ENCODE assay signal across 8 cellular contexts in the genomic region with DNA sequence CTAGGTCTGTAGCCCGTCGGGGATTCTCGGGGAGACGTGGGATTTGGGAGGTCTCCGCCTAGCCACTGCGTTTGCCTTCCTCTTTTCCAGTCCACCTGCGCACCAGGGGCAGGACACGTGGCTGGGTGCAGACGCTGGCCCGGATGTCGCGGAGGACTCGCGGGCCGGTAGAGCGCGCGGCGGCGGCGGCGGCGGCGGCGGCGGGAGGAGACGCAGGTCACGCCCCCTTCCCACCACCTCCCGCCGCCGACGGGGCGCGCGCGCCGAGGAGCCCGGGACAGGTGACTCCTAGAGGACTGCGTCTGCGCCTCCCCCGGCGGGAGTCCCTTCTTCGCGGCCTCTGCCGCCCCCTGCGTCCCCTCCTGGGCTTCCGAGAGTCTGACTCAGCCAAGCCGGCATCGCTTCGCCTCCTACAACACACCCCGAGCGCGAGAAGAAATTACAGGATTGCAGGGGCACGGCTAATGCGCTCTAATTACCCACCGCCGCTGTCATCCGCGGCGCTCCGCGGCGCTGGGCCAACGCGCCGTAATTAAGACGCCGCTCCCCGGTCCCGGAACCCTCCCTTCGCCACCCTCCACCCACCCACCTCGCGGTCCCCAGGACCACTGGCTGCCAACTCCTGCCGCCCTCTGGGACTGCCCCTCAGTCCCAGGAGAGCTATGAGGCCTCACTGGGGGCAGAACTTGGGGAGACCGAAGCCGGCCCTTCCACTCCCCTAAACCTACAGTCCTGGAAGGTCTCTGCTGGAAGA.
A peak's percentile ranks its signal among the peaks of the same experiment; 100 is the strongest.
DNase-seq lines count a peak whose midpoint lies in the region; ATAC-seq, FAIRE-seq and TF ChIP-seq lines count a peak whose summit lies in the region.

No MANE protein-coding gene starts in this region.

- FAIRE-seq in HTR-8/SVneo (lab: Jason Lieb, UNC) (no peak), HepG2 (lab: Jason Lieb, UNC) (no peak)

- DNase-seq in EH (ENCODE audit: low read depth) (peak; percentile 70), HTR-8/SVneo (ENCODE audit: insufficient read length, low spot score) (peak; percentile 60), cerebellar cortex (ENCODE audit: low spot score) (peak; percentile 38), HepG2 (ENCODE audit: low spot score) (no peak), GDM1 (lab: John Stamatoyannopoulos, UW) (no peak), NCI-H748 (lab: John Stamatoyannopoulos, UW; ENCODE audit: unreplicated experiment) (no peak)
- peak; percentile 22 to 68 (median 37) for DNase-seq in stimulated activated CD4-positive, alpha-beta T cell treated with anti-CD3 and anti-CD28 coated beads, TNF-alpha, amount 100 ng/mL, for 24 hours (ENCODE audit: low read depth in 3 of 3)

- no peak overlapping the region for H3K9ac ChIP-seq in HepG2 (ENCODE audit: insufficient read depth, low read depth, low read length)

- TF ChIP-seq CTCF in HepG2 (CRISPR knock-in tag; IDR thresholded peaks at IDR 0.05), result no peak

- H3K9me3 ChIP-seq in HepG2 (ENCODE audit: low read length), result no peaks in the 10 kb centered on the region

- H3K36me3 ChIP-seq in HepG2 (replicated peaks in 1 of 2; ENCODE audit: control insufficient read depth in 1 of 2, insufficient read depth in 2 of 2, low read length in 2 of 2), result no peaks in the 10 kb centered on the region

- H3K4me3 ChIP-seq in HepG2 (replicated peaks in 1 of 3; ENCODE audit: insufficient read depth in 1 of 3, low read depth in 2 of 3, low read length in 3 of 3), result peak overlapping the region in 1 of 3 experiments; percentile 51; a peak in 1 of 6 replicates

- H2AFZ ChIP-seq in HepG2 (ENCODE audit: low read length), result no peak overlapping the region

- TF ChIP-seq EP300 in HepG2 (IDR thresholded peaks at IDR 0.05; ENCODE audit: low read depth in 2 of 2, low read length in 2 of 2) (no peak), HepG2 (CRISPR knock-in tag; IDR thresholded peaks at IDR 0.05; ENCODE audit: borderline replicate concordance) (no peak)

- no peak for TF ChIP-seq POLR2A in HepG2 (IDR thresholded peaks at IDR 0.05; ENCODE audit: insufficient read depth in 1 of 2, low read depth in 2 of 2, low read length in 2 of 2)

- H4K20me1 ChIP-seq in HepG2 (ENCODE audit: insufficient read depth, low read length), result no peaks in the 10 kb centered on the region

- no peak overlapping the region for H3K27ac ChIP-seq in HepG2 (ENCODE audit: extremely low read length, insufficient read depth, low read length)

- H3K79me2 ChIP-seq in HepG2 (ENCODE audit: insufficient read depth, low read length), result no peaks in the 10 kb centered on the region

- WGBS in HepG2 (ENCODE audit: low lambda C conversion rate), result 94% methylated on average over 76 of the region's 76 CpGs

- intact Hi-C loops in HepG2 (cut with micrococcal nuclease; ENCODE audit: unreplicated experiment), result loop anchor here (5.0 kb wide), 1 partner anchor 70 kb away; no protein-coding TSS in a partner anchor

- POLR2A ChIA-PET in HepG2 (lab: Yijun Ruan, JAX), result no interaction called here

- CTCF ChIA-PET in HepG2 (lab: Yijun Ruan, JAX; ENCODE audit: low intra/inter-chr PET ratio, low total read pairs), result no interaction called here

- H3K4me2 ChIP-seq in HepG2 (ENCODE audit: low read depth, low read length), result peak overlapping the region; percentile 73

- peaks cover 89% of the 10 kb centered on the region for H3K4me1 ChIP-seq in HepG2 (ENCODE audit: insufficient read depth, low read length)

- BruUV-seq in HepG2 (replicated peaks; lab: Mats Ljungman, UMichigan), result no TSS peak

- peak; percentile 64 to 68 for ATAC-seq in activated CD4-positive, CD25-positive, alpha-beta regulatory T cell treated with anti-CD3 and anti-CD28 coated beads, Interleukin-2, amount 50 U/mL, for 24 hours
- no peak for ATAC-seq in HepG2

- peaks cover 0 to 7% of the 10 kb centered on the region in 2 experiments; a peak in 2 of 5 replicates for H3K27me3 ChIP-seq in HepG2 (ENCODE audit: control insufficient read depth in 1 of 2, insufficient read depth in 2 of 2, low read length in 2 of 2)

- TF ChIP-seq RAD21 in HepG2 (CRISPR knock-in tag; IDR thresholded peaks at IDR 0.05), result no peak

- in situ Hi-C loops in HepG2 (cut with HindIII; ENCODE audit: extremely low pct_ligation_motif_present, low pct_unique_long_range_greater_than_20kb), result no loop called here

TF ChIP-seq in HepG2, 621 proteins besides CTCF, POLR2A, EP300 and RAD21 (continues in another document):
- TF ChIP-seq, protein P1, sequence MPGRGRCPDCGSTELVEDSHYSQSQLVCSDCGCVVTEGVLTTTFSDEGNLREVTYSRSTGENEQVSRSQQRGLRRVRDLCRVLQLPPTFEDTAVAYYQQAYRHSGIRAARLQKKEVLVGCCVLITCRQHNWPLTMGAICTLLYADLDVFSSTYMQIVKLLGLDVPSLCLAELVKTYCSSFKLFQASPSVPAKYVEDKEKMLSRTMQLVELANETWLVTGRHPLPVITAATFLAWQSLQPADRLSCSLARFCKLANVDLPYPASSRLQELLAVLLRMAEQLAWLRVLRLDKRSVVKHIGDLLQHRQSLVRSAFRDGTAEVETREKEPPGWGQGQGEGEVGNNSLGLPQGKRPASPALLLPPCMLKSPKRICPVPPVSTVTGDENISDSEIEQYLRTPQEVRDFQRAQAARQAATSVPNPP (CRISPR knock-in tag; IDR thresholded peaks at IDR 0.05), result no peak
- TF ChIP-seq, protein P2, sequence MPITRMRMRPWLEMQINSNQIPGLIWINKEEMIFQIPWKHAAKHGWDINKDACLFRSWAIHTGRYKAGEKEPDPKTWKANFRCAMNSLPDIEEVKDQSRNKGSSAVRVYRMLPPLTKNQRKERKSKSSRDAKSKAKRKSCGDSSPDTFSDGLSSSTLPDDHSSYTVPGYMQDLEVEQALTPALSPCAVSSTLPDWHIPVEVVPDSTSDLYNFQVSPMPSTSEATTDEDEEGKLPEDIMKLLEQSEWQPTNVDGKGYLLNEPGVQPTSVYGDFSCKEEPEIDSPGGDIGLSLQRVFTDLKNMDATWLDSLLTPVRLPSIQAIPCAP (CRISPR knock-in tag; IDR thresholded peaks at IDR 0.05; ENCODE audit: low read depth), result no peak
- TF ChIP-seq, protein P3, sequence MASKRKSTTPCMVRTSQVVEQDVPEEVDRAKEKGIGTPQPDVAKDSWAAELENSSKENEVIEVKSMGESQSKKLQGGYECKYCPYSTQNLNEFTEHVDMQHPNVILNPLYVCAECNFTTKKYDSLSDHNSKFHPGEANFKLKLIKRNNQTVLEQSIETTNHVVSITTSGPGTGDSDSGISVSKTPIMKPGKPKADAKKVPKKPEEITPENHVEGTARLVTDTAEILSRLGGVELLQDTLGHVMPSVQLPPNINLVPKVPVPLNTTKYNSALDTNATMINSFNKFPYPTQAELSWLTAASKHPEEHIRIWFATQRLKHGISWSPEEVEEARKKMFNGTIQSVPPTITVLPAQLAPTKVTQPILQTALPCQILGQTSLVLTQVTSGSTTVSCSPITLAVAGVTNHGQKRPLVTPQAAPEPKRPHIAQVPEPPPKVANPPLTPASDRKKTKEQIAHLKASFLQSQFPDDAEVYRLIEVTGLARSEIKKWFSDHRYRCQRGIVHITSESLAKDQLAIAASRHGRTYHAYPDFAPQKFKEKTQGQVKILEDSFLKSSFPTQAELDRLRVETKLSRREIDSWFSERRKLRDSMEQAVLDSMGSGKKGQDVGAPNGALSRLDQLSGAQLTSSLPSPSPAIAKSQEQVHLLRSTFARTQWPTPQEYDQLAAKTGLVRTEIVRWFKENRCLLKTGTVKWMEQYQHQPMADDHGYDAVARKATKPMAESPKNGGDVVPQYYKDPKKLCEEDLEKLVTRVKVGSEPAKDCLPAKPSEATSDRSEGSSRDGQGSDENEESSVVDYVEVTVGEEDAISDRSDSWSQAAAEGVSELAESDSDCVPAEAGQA (IDR thresholded peaks at IDR 0.05; ENCODE audit: low read depth), result peak; percentile 30; the same call in 1 of the 2 replicates
- TF ChIP-seq, protein P3 (CRISPR knock-in tag; IDR thresholded peaks at IDR 0.05; ENCODE audit: borderline replicate concordance), result no peak
- TF ChIP-seq ZNF652 (CRISPR knock-in tag; IDR thresholded peaks at IDR 0.05; ENCODE audit: borderline replicate concordance, low read depth) (no peak), RBAK (CRISPR knock-in tag; IDR thresholded peaks at IDR 0.05) (no peak), POGZ (CRISPR knock-in tag; IDR thresholded peaks at IDR 0.05) (0 out of 2 replicates have a peak, but pooled peaks have one; percentile 15), RBM39 (IDR thresholded peaks at IDR 0.05; ENCODE audit: low read depth, low read length, poor library complexity, severe bottlenecking) (peak; percentile 33)
- TF ChIP-seq, protein P4, sequence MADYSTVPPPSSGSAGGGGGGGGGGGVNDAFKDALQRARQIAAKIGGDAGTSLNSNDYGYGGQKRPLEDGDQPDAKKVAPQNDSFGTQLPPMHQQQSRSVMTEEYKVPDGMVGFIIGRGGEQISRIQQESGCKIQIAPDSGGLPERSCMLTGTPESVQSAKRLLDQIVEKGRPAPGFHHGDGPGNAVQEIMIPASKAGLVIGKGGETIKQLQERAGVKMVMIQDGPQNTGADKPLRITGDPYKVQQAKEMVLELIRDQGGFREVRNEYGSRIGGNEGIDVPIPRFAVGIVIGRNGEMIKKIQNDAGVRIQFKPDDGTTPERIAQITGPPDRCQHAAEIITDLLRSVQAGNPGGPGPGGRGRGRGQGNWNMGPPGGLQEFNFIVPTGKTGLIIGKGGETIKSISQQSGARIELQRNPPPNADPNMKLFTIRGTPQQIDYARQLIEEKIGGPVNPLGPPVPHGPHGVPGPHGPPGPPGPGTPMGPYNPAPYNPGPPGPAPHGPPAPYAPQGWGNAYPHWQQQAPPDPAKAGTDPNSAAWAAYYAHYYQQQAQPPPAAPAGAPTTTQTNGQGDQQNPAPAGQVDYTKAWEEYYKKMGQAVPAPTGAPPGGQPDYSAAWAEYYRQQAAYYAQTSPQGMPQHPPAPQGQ (CRISPR knock-in tag; IDR thresholded peaks at IDR 0.05; ENCODE audit: borderline replicate concordance), result no peak

Comparison
In these comparisons a context has a peak if more than half of its experiments do, and no peak if none do; other contexts are left out.
1. DNase-seq: peak in EH (single experiment), HTR-8/SVneo (single experiment), cerebellar cortex (single experiment) and stimulated activated CD4-positive, alpha-beta T cell treated with anti-CD3 and anti-CD28 coated beads, TNF-alpha, amount 100 ng/mL, for 24 hours (3 of 3); none in HepG2 (single experiment), GDM1 (single experiment) and NCI-H748 (single experiment).